Comparison of ENCODE assay signal across 24 cellular contexts in genomic region chr19:14391156-14391821, GRCh38. TPM values are rescaled to one million over a fixed set of nuclear protein-coding genes. Genes with fewer than 3 reads are reported as not detected.
DNase-seq lines count a peak whose midpoint lies in the region; ATAC-seq and TF ChIP-seq lines count a peak whose summit lies in the region.
"Had no signal": no experiment of that assay in that cellular context is flagged by ENCODE, and none has a peak within 500 bp of the region (broad histone marks: within the 10 kb centered on the region; RNA-seq: fewer than 3 reads in every experiment).

No MANE protein-coding gene starts in this region.

- RAD21 ChIA-PET in HCT116 (lab: Charles Lee; ENCODE audit: low non-redundant PET in 1 of 2, low total read pairs in 2 of 2, uncharacterized antibody in 2 of 2, unreplicated experiment in 2 of 2): no interaction called here

- peak overlapping the region in 6 of 7 donors; percentile 27 to 98 (median 52) for H3K27ac Mint-ChIP-seq in CD4-positive, alpha-beta memory T cell
- peak overlapping the region; percentile 74 for H3K27ac Mint-ChIP-seq in activated T-helper 17 cell treated with anti-CD3 and anti-CD28 coated beads, Interleukin-2, amount 50 U/mL, for 72 hours
- H3K27ac Mint-ChIP-seq in memory B cell: peak overlapping the region; percentile 81
- H3K27ac Mint-ChIP-seq: CD8-positive, alpha-beta T cell had no signal

- no peak overlapping the region for H3K9ac ChIP-seq in HCT116 (ENCODE audit: low read length)

- peaks cover 5% of the 10 kb centered on the region for H3K79me2 ChIP-seq in HCT116 (ENCODE audit: insufficient read depth, low read length)

- no peak for TF ChIP-seq EP300 in esophagus muscularis mucosa (IDR thresholded peaks at IDR 0.05)

- peaks cover 0 to 4% (median 0%) of the 10 kb centered on the region in 8 donors for H3K9me3 Mint-ChIP-seq in CD4-positive, alpha-beta memory T cell
- no peaks in the 10 kb centered on the region for H3K9me3 Mint-ChIP-seq in activated T-helper 17 cell treated with anti-CD3 and anti-CD28 coated beads, Interleukin-2, amount 50 U/mL, for 72 hours
- H3K9me3 Mint-ChIP-seq in memory B cell: no peaks in the 10 kb centered on the region
- H3K9me3 Mint-ChIP-seq: CD8-positive, alpha-beta T cell had no signal

- H3K27me3 Mint-ChIP-seq in CD4-positive, alpha-beta memory T cell: no peaks in the 10 kb centered on the region
- no peaks in the 10 kb centered on the region for H3K27me3 Mint-ChIP-seq in activated T-helper 17 cell treated with anti-CD3 and anti-CD28 coated beads, Interleukin-2, amount 50 U/mL, for 72 hours
- no peaks in the 10 kb centered on the region for H3K27me3 Mint-ChIP-seq in memory B cell

- H3K4me3 Mint-ChIP-seq in CD4-positive, alpha-beta memory T cell: peak overlapping the region in 1 of 8 donors; percentile 47
- no peak overlapping the region for H3K4me3 Mint-ChIP-seq in activated T-helper 17 cell treated with anti-CD3 and anti-CD28 coated beads, Interleukin-2, amount 50 U/mL, for 72 hours
- H3K4me3 Mint-ChIP-seq in memory B cell: no peak overlapping the region
- H3K4me3 Mint-ChIP-seq: CD8-positive, alpha-beta T cell had no signal

- H3K36me3 ChIP-seq in CD4-positive, alpha-beta memory T cell (ENCODE audit: insufficient read depth, low read length): peaks cover 56% of the 10 kb centered on the region
- peaks cover 13 to 24% of the 10 kb centered on the region in 2 experiments; a peak in 3 of 4 replicates for H3K36me3 ChIP-seq in HCT116 (ENCODE audit: control insufficient read depth in 1 of 2, insufficient read depth in 2 of 2, low read length in 2 of 2)
- H3K36me3 ChIP-seq in lower lobe of right lung: peaks cover 83% of the 10 kb centered on the region
- peaks cover 23 to 74% (median 64%) of the 10 kb centered on the region in 4 donors for H3K36me3 ChIP-seq in esophagus muscularis mucosa

- intact Hi-C loops in CD4-positive, alpha-beta memory T cell (cut with micrococcal nuclease): no loop called here
- intact Hi-C loops in HCT116 (cut with micrococcal nuclease) (no loop called here), lower lobe of right lung (cut with DNase I) (no loop called here), esophagus muscularis mucosa (cut with DNase I) (no loop called here)

- no peak overlapping the region for H3K4me2 ChIP-seq in HCT116 (ENCODE audit: low read length)

- no peak overlapping the region for H2AFZ ChIP-seq in HCT116 (ENCODE audit: low read depth, low read length, poor library complexity, severe bottlenecking)

- DNase-seq in CD4-positive, alpha-beta memory T cell: no peak
- DNase-seq in HCT116 (ENCODE audit: low read depth, low spot score): no peak
- DNase-seq in memory B cell (ENCODE audit: low spot score in 2 of 2): no peak
- no peak for DNase-seq in lower lobe of right lung
- no peak for DNase-seq in esophagus muscularis mucosa (ENCODE audit: extremely low spot score)
- no peak for DNase-seq in stimulated activated CD4-positive, alpha-beta T cell treated with anti-CD3 and anti-CD28 coated beads, Interleukin-2, amount 100 ng/mL, for 48 hours
- DNase-seq: activated CD4-positive, CD25-positive, alpha-beta regulatory T cell treated with anti-CD3 and anti-CD28 coated beads, Interleukin-2, amount 50 U/mL, for 72 hours; CD8-positive, alpha-beta T cell; cerebellar nuclear complex; GDM1; hypothalamus; KG1; mucosa of descending colon; NCI-H146; NCI-H2171; NCI-H524; psoas muscle; RPMI8226; stimulated activated naive CD4-positive, alpha-beta T cell; T-helper 9 cell; tibial artery had no signal

- H3K9me3 ChIP-seq in CD4-positive, alpha-beta memory T cell (ENCODE audit: control insufficient read depth in 1 of 2, low read length in 2 of 2): no peaks in the 10 kb centered on the region
- H3K9me3 ChIP-seq in HCT116 (ENCODE audit: control insufficient read depth in 1 of 2, insufficient read depth in 1 of 2, low read depth in 1 of 2, low read length in 2 of 2) (no peaks in the 10 kb centered on the region), lower lobe of right lung (no peaks in the 10 kb centered on the region), esophagus muscularis mucosa (no peaks in the 10 kb centered on the region)
- H3K9me3 ChIP-seq: mucosa of descending colon, psoas muscle, tibial artery had no signal

- ATAC-seq in HCT116 (no peak), memory B cell (ENCODE audit: low read depth) (no peak), lower lobe of right lung (no peak)
- no peak for ATAC-seq in activated T-helper 17 cell treated with anti-CD3 and anti-CD28 coated beads, Interleukin-2, amount 50 U/mL, for 72 hours (replicated peaks)
- ATAC-seq: CD8-positive, alpha-beta T cell; mucosa of descending colon; psoas muscle had no signal

- no peaks in the 10 kb centered on the region for H3K27me3 ChIP-seq in CD4-positive, alpha-beta memory T cell (ENCODE audit: insufficient read depth, low read length)
- H3K27me3 ChIP-seq in HCT116 (ENCODE audit: insufficient read depth, low read length): no peaks in the 10 kb centered on the region
- H3K27me3 ChIP-seq in lower lobe of right lung (ENCODE audit: low read depth): no peaks in the 10 kb centered on the region
- no peaks in the 10 kb centered on the region for H3K27me3 ChIP-seq in esophagus muscularis mucosa
- H3K27me3 ChIP-seq: neutrophil, tibial artery had no signal

- no peaks in the 10 kb centered on the region for H3K9me2 ChIP-seq in HCT116 (ENCODE audit: insufficient read depth)

- BruUV-seq in HCT116 (replicated peaks; lab: Mats Ljungman, UMichigan): TSS peak; percentile 8

- H3K36me3 Mint-ChIP-seq in CD4-positive, alpha-beta memory T cell: peaks cover 21 to 61% of the 10 kb centered on the region in 2 donors
- peaks cover 100% of the 10 kb centered on the region for H3K36me3 Mint-ChIP-seq in activated T-helper 17 cell treated with anti-CD3 and anti-CD28 coated beads, Interleukin-2, amount 50 U/mL, for 72 hours (ENCODE audit: low read depth)
- peaks cover 26% of the 10 kb centered on the region for H3K36me3 Mint-ChIP-seq in memory B cell

- peaks cover 0 to 17% (median 10%) of the 10 kb centered on the region in 4 donors for H3K4me1 Mint-ChIP-seq in CD4-positive, alpha-beta memory T cell
- H3K4me1 Mint-ChIP-seq in activated T-helper 17 cell treated with anti-CD3 and anti-CD28 coated beads, Interleukin-2, amount 50 U/mL, for 72 hours: peaks cover 8% of the 10 kb centered on the region
- H3K4me1 Mint-ChIP-seq in memory B cell: peaks cover 7% of the 10 kb centered on the region

- no peak overlapping the region for H3K4me3 ChIP-seq in CD4-positive, alpha-beta memory T cell (ENCODE audit: low read length in 2 of 2)
- H3K4me3 ChIP-seq in HCT116 (replicated peaks in 1 of 2; ENCODE audit: low read depth in 1 of 2, low read length in 2 of 2) (no peak overlapping the region), lower lobe of right lung (no peak overlapping the region), esophagus muscularis mucosa (no peak overlapping the region)
- H3K4me3 ChIP-seq: mucosa of descending colon, psoas muscle, SK-N-MC, tibial artery had no signal

- CTCF ChIA-PET in CD4-positive, alpha-beta memory T cell (lab: Charles Lee; ENCODE audit: partially characterized antibody): interaction anchor here (0.9 to 1.7 kb wide), 2 partner anchors 15 to 30 kb away, joined by 3 read pairs; no protein-coding TSS in a partner anchor
- CTCF ChIA-PET in HCT116 (lab: Charles Lee): no interaction called here

- no peaks in the 10 kb centered on the region for H4K20me1 ChIP-seq in HCT116 (ENCODE audit: insufficient read depth)

- 90% methylated on average over 10 of the region's 10 CpGs for WGBS in esophagus muscularis mucosa

- H3K4me1 ChIP-seq in CD4-positive, alpha-beta memory T cell (ENCODE audit: insufficient read depth, low read length): no peaks in the 10 kb centered on the region
- H3K4me1 ChIP-seq in HCT116 (ENCODE audit: control insufficient read depth in 1 of 2, insufficient read depth in 2 of 2, low read length in 2 of 2) (no peaks in the 10 kb centered on the region), lower lobe of right lung (peaks cover 18% of the 10 kb centered on the region), esophagus muscularis mucosa (no peaks in the 10 kb centered on the region)
- H3K4me1 ChIP-seq: psoas muscle had no signal

- TF ChIP-seq CTCF in HCT116 (IDR thresholded peaks at IDR 0.05 in 2 of 3, conservative IDR thresholded peaks at IDR 0.05 in 1 of 3; ENCODE audit: borderline replicate concordance in 1 of 3, insufficient read depth in 1 of 3, low read depth in 2 of 3, low read length in 2 of 3): no peak
- TF ChIP-seq CTCF in lower lobe of right lung (IDR thresholded peaks at IDR 0.05): no peak
- TF ChIP-seq CTCF in esophagus muscularis mucosa (IDR thresholded peaks at IDR 0.05): no peak

- no peak overlapping the region for H3K27ac ChIP-seq in CD4-positive, alpha-beta memory T cell (ENCODE audit: low read depth, low read length)
- H3K27ac ChIP-seq in HCT116 (ENCODE audit: low read depth, low read length) (no peak overlapping the region), lower lobe of right lung (no peak overlapping the region), esophagus muscularis mucosa (replicated peaks in 1 of 4) (no peak overlapping the region)
- H3K27ac ChIP-seq: psoas muscle, SK-N-MC, tibial artery had no signal

- POLR2A ChIA-PET in CD4-positive, alpha-beta memory T cell (lab: Charles Lee; ENCODE audit: partially characterized antibody): interaction anchor here (0.7 to 12.3 kb wide), 3 partner anchors 9 to 192 kb away, joined by 3 to 92 read pairs (median 18); partner anchors contain the start of gene ADGRE5
- POLR2A ChIA-PET in HCT116 (lab: Charles Lee): no interaction called here

- TF ChIP-seq POLR2A in HCT116 (IDR thresholded peaks at IDR 0.05; ENCODE audit: borderline replicate concordance, extremely low read depth, insufficient read depth, insufficient read length) (no peak), esophagus muscularis mucosa (IDR thresholded peaks at IDR 0.05; ENCODE audit: low read depth) (no peak)

- TF ChIP-seq RAD21 in HCT116 (IDR thresholded peaks at IDR 0.05; ENCODE audit: low read depth): no peak

RNA-seq across cellular contexts. Expression of gene ADGRE5, which starts 10.0 kb away (rescaled TPM):
- 100 to 1,000 TPM; 170 to 173 TPM for total RNA-seq in CD4-positive, alpha-beta memory T cell
- 100 to 1,000 TPM; 211 to 275 TPM for polyA plus RNA-seq in CD4-positive, alpha-beta memory T cell
- total RNA-seq in HCT116 (2021; ENCODE audit: unreplicated experiment) (98.1 TPM), lower lobe of right lung (239 TPM), esophagus muscularis mucosa (100 to 1,000 TPM in 1 of 4 donors, 10 to 100 TPM in 3; 37.3 to 101 (median 50.4) TPM)
- polyA plus RNA-seq in HCT116 (2012): 127 and 132 TPM in 2 replicates
- 100 to 1,000 TPM; 184 to 261 TPM for total RNA-seq in activated T-helper 17 cell treated with anti-CD3 and anti-CD28 coated beads, Interleukin-2, amount 50 U/mL, for 72 hours

RNA-seq across cellular contexts. Expression of gene DDX39A, which starts 27.9 kb away (rescaled TPM):
- 100 to 1,000 TPM; 148 TPM for total RNA-seq in CD4-positive, alpha-beta memory T cell
- 100 to 1,000 TPM in 1 of 2 donors, 10 to 100 TPM in 1; 95.0 to 145 TPM for polyA plus RNA-seq in CD4-positive, alpha-beta memory T cell
- total RNA-seq in HCT116 (2021; ENCODE audit: unreplicated experiment) (152 TPM), lower lobe of right lung (59.3 TPM), esophagus muscularis mucosa (10 to 100 TPM; 39.3 to 56.3 (median 42.1) TPM)
- 164 and 169 TPM in 2 replicates for polyA plus RNA-seq in HCT116 (2012)
- total RNA-seq in activated T-helper 17 cell treated with anti-CD3 and anti-CD28 coated beads, Interleukin-2, amount 50 U/mL, for 72 hours: 100 to 1,000 TPM; 132 to 260 TPM

RNA-seq across cellular contexts. Expression of gene PKN1, which starts 41.8 kb away (rescaled TPM):
- 100 to 1,000 TPM; 189 to 205 TPM for total RNA-seq in CD4-positive, alpha-beta memory T cell
- 10 to 100 TPM; 41.5 to 87.6 TPM for polyA plus RNA-seq in CD4-positive, alpha-beta memory T cell
- total RNA-seq in HCT116 (2021; ENCODE audit: unreplicated experiment): 248 TPM
- 238 and 241 TPM in 2 replicates for polyA plus RNA-seq in HCT116 (2012)
- 100 to 1,000 TPM; 121 to 171 TPM for total RNA-seq in activated T-helper 17 cell treated with anti-CD3 and anti-CD28 coated beads, Interleukin-2, amount 50 U/mL, for 72 hours
- 147 TPM for total RNA-seq in lower lobe of right lung
- total RNA-seq in esophagus muscularis mucosa: 100 to 1,000 TPM; 120 to 233 (median 167) TPM
